In the genomic region with DNA sequence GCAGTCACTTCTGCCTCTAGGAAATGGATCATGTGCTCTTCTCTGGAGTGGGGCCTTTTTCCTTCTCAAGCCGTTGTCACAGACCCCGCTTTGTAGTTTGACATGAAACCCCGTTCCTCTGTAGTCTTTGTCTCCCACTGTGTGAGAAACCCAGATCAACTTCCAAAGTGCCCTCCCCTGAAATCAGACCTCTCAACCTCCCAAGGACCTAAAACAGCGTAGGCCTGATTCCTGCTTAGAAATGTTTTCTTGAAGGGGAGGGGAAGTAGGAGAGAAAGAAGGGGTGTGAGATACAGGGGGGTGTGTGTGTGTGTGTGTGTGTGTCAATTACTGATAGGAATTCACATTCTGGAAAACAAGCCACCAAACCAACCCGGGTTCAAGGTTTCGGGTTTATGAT, we compare ENCODE assay signal across 9 cellular contexts. TPM values are rescaled to one million over a fixed set of nuclear protein-coding genes. Genes with fewer than 3 reads are reported as not detected.
DNase-seq lines count a peak whose midpoint lies in the region; ATAC-seq and TF ChIP-seq lines count a peak whose summit lies in the region.
"Had no signal": no experiment of that assay in that cellular context is flagged by ENCODE, and none has a peak within 500 bp of the region (broad histone marks: within the 10 kb centered on the region; RNA-seq: fewer than 3 reads in every experiment).

No MANE protein-coding gene starts in this region.

- ATAC-seq in GM21528 (IDR thresholded peaks at IDR 0.05; ENCODE audit: low FRiP score, unreplicated experiment): no peak

- H3K9me3 ChIP-seq in skeletal muscle satellite cell (replicated peaks; ENCODE audit: low read length): no peaks in the 10 kb centered on the region

- H3K9me3 Mint-ChIP-seq in activated naive CD4-positive, alpha-beta T cell treated with anti-CD3 and anti-CD28 coated beads for 36 hours: no peaks in the 10 kb centered on the region

- peak overlapping the region; percentile 99 for H3K4me2 ChIP-seq in skeletal muscle satellite cell (ENCODE audit: low read length)

- DNase-seq in activated naive CD4-positive, alpha-beta T cell treated with anti-CD3 and anti-CD28 coated beads for 36 hours: no peak
- no peak for DNase-seq in activated naive CD4-positive, alpha-beta T cell treated with anti-CD3 and anti-CD28 coated beads, Interleukin-2, amount 50 U/mL, for 16 hours
- DNase-seq in fibroblast of mammary gland (ENCODE audit: low read depth): no peak
- no peak for DNase-seq in LoVo (ENCODE audit: low spot score)
- no peak for DNase-seq in amygdala (lab: John Stamatoyannopoulos, UW)

- H3K27ac ChIP-seq in VCaP: peak overlapping the region; percentile 91; the same call in 1 of the 2 replicates

- CTCF ChIA-PET in activated naive CD4-positive, alpha-beta T cell treated with anti-CD3 and anti-CD28 coated beads for 36 hours (lab: Charles Lee): interaction anchor here (1.0 to 1.5 kb wide), 3 partner anchors 12 to 65 kb away, joined by 3 read pairs; no protein-coding TSS in a partner anchor

- intact Hi-C loops in activated naive CD4-positive, alpha-beta T cell treated with anti-CD3 and anti-CD28 coated beads for 36 hours (cut with micrococcal nuclease): loop anchor here (5.0 kb wide), 2 partner anchors 106 to 474 kb away; partner anchors contain the start of genes ACOX1 and TEN1

- peak overlapping the region; percentile 85 for H3K4me3 Mint-ChIP-seq in activated naive CD4-positive, alpha-beta T cell treated with anti-CD3 and anti-CD28 coated beads for 36 hours

- no peaks in the 10 kb centered on the region for H3K36me3 Mint-ChIP-seq in activated naive CD4-positive, alpha-beta T cell treated with anti-CD3 and anti-CD28 coated beads for 36 hours (ENCODE audit: low read depth)

- peaks cover 37% of the 10 kb centered on the region for H3K4me1 ChIP-seq in skeletal muscle satellite cell (ENCODE audit: control insufficient read depth, insufficient read depth, low read length)

- H3K27me3 ChIP-seq in skeletal muscle satellite cell (ENCODE audit: control insufficient read depth, insufficient read depth, low read length): no peaks in the 10 kb centered on the region

- H3K36me3 ChIP-seq in skeletal muscle satellite cell (ENCODE audit: insufficient read depth, low read length): no peaks in the 10 kb centered on the region

- H3K27ac Mint-ChIP-seq in activated naive CD4-positive, alpha-beta T cell treated with anti-CD3 and anti-CD28 coated beads for 36 hours: no peak overlapping the region

- no peaks in the 10 kb centered on the region for H3K27me3 Mint-ChIP-seq in activated naive CD4-positive, alpha-beta T cell treated with anti-CD3 and anti-CD28 coated beads for 36 hours (ENCODE audit: low read depth)

- H3K9ac ChIP-seq in skeletal muscle satellite cell (ENCODE audit: low read depth, low read length): peak overlapping the region; percentile 94

- no peak for TF ChIP-seq CTCF in VCaP (conservative IDR thresholded peaks at IDR 0.05)
- no peak for TF ChIP-seq CTCF in fibroblast of mammary gland (conservative IDR thresholded peaks at IDR 0.05; ENCODE audit: control insufficient read depth, insufficient read depth, low read depth, low read length)

- peak overlapping the region; percentile 73 for H3K4me3 ChIP-seq in fibroblast of mammary gland (ENCODE audit: control insufficient read depth, low read depth, low read length)
- peak overlapping the region; percentile 98 for H3K4me3 ChIP-seq in skeletal muscle satellite cell (ENCODE audit: low read length)

- H3K4me1 Mint-ChIP-seq in activated naive CD4-positive, alpha-beta T cell treated with anti-CD3 and anti-CD28 coated beads for 36 hours (ENCODE audit: low read depth): peaks cover 55% of the 10 kb centered on the region

RNA-seq across cellular contexts. Expression of gene UBE2O, which starts 1.5 kb away (rescaled TPM):
- 10 to 100 TPM; 18.8 TPM for total RNA-seq in activated naive CD4-positive, alpha-beta T cell treated with anti-CD3 and anti-CD28 coated beads for 36 hours
- total RNA-seq in skeletal muscle satellite cell (2012; rRNA removed): 23.8 and 26.0 TPM in 2 replicates

RNA-seq across cellular contexts. Expression of gene AANAT, which starts 15.9 kb away (rescaled TPM):
- not detected for total RNA-seq in activated naive CD4-positive, alpha-beta T cell treated with anti-CD3 and anti-CD28 coated beads for 36 hours
- under 0.01 TPM in 1 of 2 replicates, not detected in the other for total RNA-seq in skeletal muscle satellite cell (2012; rRNA removed)
- total RNA-seq: lung microvascular endothelial cell had no signal

RNA-seq across cellular contexts. Expression of gene RHBDF2, which starts 49.7 kb away (rescaled TPM):
- total RNA-seq in activated naive CD4-positive, alpha-beta T cell treated with anti-CD3 and anti-CD28 coated beads for 36 hours: 10 to 100 TPM; 13.3 to 13.4 TPM
- total RNA-seq in skeletal muscle satellite cell (2012; rRNA removed): 6.6 and 9.6 TPM in 2 replicates
